8 cellular contexts compared by ENCODE assay signal in genomic region chr10:73252445-73253225, GRCh38. TPM values are rescaled to one million over a fixed set of nuclear protein-coding genes. Genes with fewer than 3 reads are reported as not detected.
DNase-seq lines count a peak whose midpoint lies in the region; ATAC-seq and TF ChIP-seq lines count a peak whose summit lies in the region.

MRPS16 (minus strand) TSS chr10:73252644; CDS start chr10:73252482, 162 bp downstream.

- H3K79me2 ChIP-seq in hepatocyte: peaks cover 54% of the 10 kb centered on the region

- H3K9me3 ChIP-seq in hepatocyte (ENCODE audit: low read depth): no peaks in the 10 kb centered on the region

- peak; percentile 98 for TF ChIP-seq POLR2A in GM18505 (IDR thresholded peaks at IDR 0.05; ENCODE audit: borderline replicate concordance, extremely low read depth, insufficient read depth, insufficient read length)

- peaks cover 16% of the 10 kb centered on the region for H3K4me1 ChIP-seq in hepatocyte (ENCODE audit: insufficient read depth)

- no peaks in the 10 kb centered on the region for H4K20me1 ChIP-seq in hepatocyte (ENCODE audit: insufficient read depth, poor library complexity, severe bottlenecking)

- H2AFZ ChIP-seq in hepatocyte: peak within 1 kb of the TSS; percentile 90

- under 1% methylated on average over 51 of the region's 51 CpGs for WGBS in hepatocyte (ENCODE audit: low lambda C conversion rate, missing lambda C conversion rate)

- H3K4me3 ChIP-seq in astrocyte of the cerebellum (ENCODE audit: low read depth, low read length): peak within 1 kb of the TSS; percentile 96
- H3K4me3 ChIP-seq in hepatocyte: peak within 1 kb of the TSS; percentile 80

- ATAC-seq in GM18505 (IDR thresholded peaks at IDR 0.05; ENCODE audit: unreplicated experiment) (peak; percentile 81), HG02973 (IDR thresholded peaks at IDR 0.05; ENCODE audit: unreplicated experiment) (peak; percentile 67)

- peak within 1 kb of the TSS; percentile 97 for H3K4me2 ChIP-seq in hepatocyte

- H3K9me2 ChIP-seq in hepatocyte (replicated peaks; ENCODE audit: insufficient read depth): no peaks in the 10 kb centered on the region

- H3K27me3 ChIP-seq in hepatocyte: no peaks in the 10 kb centered on the region

- peak within 1 kb of the TSS; percentile 96 for H3K27ac ChIP-seq in hepatocyte

- no peaks in the 10 kb centered on the region for H3K36me3 ChIP-seq in hepatocyte (replicated peaks; ENCODE audit: insufficient read depth, low read depth)

- in situ Hi-C loops in astrocyte of the cerebellum (cut with HindIII; ENCODE audit: low sequenced_read_pairs): no loop called here

- DNase-seq in NCI-H2029 treated with DMSO at 0.1 percent for 48 hours (lab: John Stamatoyannopoulos, UW) (peak; percentile 62), T-helper 9 cell (peak; percentile 85), astrocyte of the cerebellum (ENCODE audit: low read depth) (peak; percentile 94), hepatocyte (ENCODE audit: low spot score) (peak; percentile 96), renal cortical epithelial cell (ENCODE audit: low read depth) (peak; percentile 96), cortex of kidney (lab: John Stamatoyannopoulos, UW) (no peak)

- TF ChIP-seq CTCF in astrocyte of the cerebellum (IDR thresholded peaks at IDR 0.05; ENCODE audit: low read depth, low read length, missing control alignments): no peak
- TF ChIP-seq CTCF in hepatocyte (IDR thresholded peaks at IDR 0.05; ENCODE audit: poor library complexity): no peak

RNA-seq across cellular contexts. Expression of gene MRPS16, which starts in this region (rescaled TPM):
- total RNA-seq in hepatocyte (57.0 and 58.7 TPM in 2 replicates), renal cortical epithelial cell (53.4 and 106 TPM in 2 replicates)
- polyA plus RNA-seq in hepatocyte: 94.8 and 105 TPM in 2 replicates
